In the genomic region with DNA sequence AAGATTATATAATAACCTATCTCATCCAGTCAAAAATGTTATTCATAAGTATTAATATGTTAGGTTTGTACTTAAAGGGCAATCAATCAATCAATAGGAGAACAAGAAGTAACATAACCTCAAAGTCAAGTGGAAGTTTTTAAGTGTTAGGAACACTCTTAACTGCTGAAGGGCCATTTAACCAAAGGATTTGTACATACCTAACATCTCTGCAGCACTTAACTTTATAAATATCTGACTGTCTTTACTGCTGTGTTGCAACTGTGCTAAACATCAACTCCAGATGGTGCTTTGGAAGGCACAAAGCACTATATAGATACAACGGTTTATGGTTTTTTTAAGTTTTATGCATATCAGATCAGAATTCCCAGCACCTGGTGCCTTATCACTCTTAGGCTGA, we compare ENCODE assay signal across 30 cellular contexts.
"Had no signal": no experiment of that assay in that cellular context is flagged by ENCODE, and none has a peak within 500 bp of the region (broad histone marks: within the 10 kb centered on the region; RNA-seq: fewer than 3 reads in every experiment).

No MANE protein-coding gene starts in this region.

- H3K9me3 ChIP-seq: breast epithelium, gastrocnemius medialis, pancreas, prostate gland, thoracic aorta had no signal

- DNase-seq: activated CD4-positive, alpha-beta T cell treated with anti-CD3 and anti-CD28 coated beads for 48 hours; activated CD4-positive, alpha-beta T cell treated with anti-CD3 and anti-CD28 coated beads, Interleukin-2, amount 50 U/mL, for 48 hours; activated CD8-positive, alpha-beta memory T cell treated with anti-CD3 and anti-CD28 coated beads, Interleukin-2, amount 50 U/mL, for 4 hours; activated gamma-delta T cell; activated naive CD8-positive, alpha-beta T cell treated with anti-CD3 and anti-CD28 coated beads, Interleukin-2, amount 50 U/mL, for 24 hours; activated T-cell treated with anti-CD3 and anti-CD28 coated beads, Interleukin-2, amount 50 U/mL, for 1 hour; central memory CD4-positive, alpha-beta T cell; endodermal cell; gastrocnemius medialis; glutamatergic neuron; islet precursor cell; left ventricle myocardium superior; naive thymus-derived CD8-positive, alpha-beta T cell; nucleus accumbens; pancreas; retina; stimulated activated CD4-positive, alpha-beta T cell treated with anti-CD3 and anti-CD28 coated beads, Interleukin-12 subunit alpha, Interleukin-12 subunit beta, amount 100 ng/mL, for 4 hours; stimulated activated CD4-positive, alpha-beta T cell treated with anti-CD3 and anti-CD28 coated beads, Interleukin-4, amount 100 ng/mL, for 1 hour; T-helper 17 cell; T1000; trophoblast cell; WERI-Rb-1 had no signal

- H3K27me3 ChIP-seq: breast epithelium, gastrocnemius medialis, hepatocyte, pancreas had no signal

- H3K4me1 ChIP-seq: breast epithelium, gastrocnemius medialis, pancreas, prostate gland had no signal

- H3K4me3 ChIP-seq: breast epithelium, gastrocnemius medialis, hepatocyte, pancreas, prostate gland, skin epidermis, thoracic aorta had no signal

- ATAC-seq: activated CD4-positive, CD25-positive, alpha-beta regulatory T cell treated with anti-CD3 and anti-CD28 coated beads, Interleukin-2, amount 50 U/mL, for 24 hours; activated naive CD8-positive, alpha-beta T cell treated with anti-CD3 and anti-CD28 coated beads, Interleukin-2, amount 50 U/mL, for 24 hours; esophagus mucosa; gastrocnemius medialis; left ventricle myocardium superior; naive thymus-derived CD8-positive, alpha-beta T cell; pancreas; sciatic nerve; T-helper 17 cell had no signal

- H3K27ac ChIP-seq: breast epithelium, gastrocnemius medialis, hepatocyte, pancreas, prostate gland, skin epidermis, thoracic aorta had no signal

- H3K36me3 ChIP-seq: breast epithelium, gastrocnemius medialis, pancreas, prostate gland, thoracic aorta, WERI-Rb-1 had no signal
